Comparison of ENCODE assay signal across 10 cellular contexts in the genomic region with DNA sequence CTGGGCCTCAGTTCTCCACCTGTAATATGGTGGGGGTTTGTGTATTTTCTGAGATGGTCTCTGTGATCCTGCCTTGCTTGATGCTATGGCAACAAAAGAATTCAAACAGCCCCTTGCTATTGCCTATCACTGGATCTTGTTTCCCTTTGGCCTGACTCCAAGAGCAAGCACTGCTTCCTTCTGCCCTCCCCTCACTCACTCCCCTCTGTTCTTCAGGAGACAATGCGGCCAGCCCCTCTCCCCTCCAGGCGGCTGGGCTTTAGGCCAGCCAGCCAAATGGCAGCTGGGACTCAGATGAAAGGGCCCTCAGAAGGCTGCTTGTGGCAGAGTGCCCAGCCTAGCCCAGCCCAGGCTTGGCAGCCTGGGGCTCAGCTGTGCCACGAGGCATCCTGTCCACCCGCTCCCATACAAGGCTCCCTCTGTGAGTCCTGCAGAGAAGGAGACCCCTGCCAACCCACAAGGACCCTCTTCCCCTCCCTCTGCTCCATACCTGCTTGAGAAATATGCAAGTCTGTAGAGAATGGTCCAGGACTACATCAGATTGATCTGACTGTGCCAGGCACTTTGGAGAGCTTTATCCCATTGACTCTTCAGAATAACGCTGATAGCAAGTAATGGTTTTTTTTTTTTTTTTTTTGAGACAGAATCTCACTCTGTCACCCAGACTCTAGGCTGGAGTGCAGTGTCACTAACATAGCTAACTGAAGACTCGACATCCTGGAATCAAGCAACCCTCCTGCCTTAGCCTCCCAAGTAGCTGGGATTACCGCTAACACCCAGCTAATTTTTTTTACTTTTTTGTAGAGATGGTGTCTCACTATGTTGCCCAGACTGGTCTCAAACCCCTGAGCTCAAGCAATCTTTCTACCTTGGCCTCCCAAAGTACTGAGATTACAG. TPM values are rescaled to one million over a fixed set of nuclear protein-coding genes. Genes with fewer than 3 reads are reported as not detected.
DNase-seq lines count a peak whose midpoint lies in the region; ATAC-seq, FAIRE-seq and TF ChIP-seq lines count a peak whose summit lies in the region.
"Had no signal": no experiment of that assay in that cellular context is flagged by ENCODE, and none has a peak within 500 bp of the region (broad histone marks: within the 10 kb centered on the region; RNA-seq: fewer than 3 reads in every experiment).

No MANE protein-coding gene starts in this region.

- H2AFZ ChIP-seq in IMR-90 (replicated peaks; ENCODE audit: low read length, poor library complexity) = peak overlapping the region; percentile 67

- TF ChIP-seq CTCF in IMR-90 (conservative IDR thresholded peaks at IDR 0.05; ENCODE audit: low read depth, low read length) (no peak), Panc1 (IDR thresholded peaks at IDR 0.05) (no peak), lower leg skin (IDR thresholded peaks at IDR 0.05) (no peak)

- H3K4me3 ChIP-seq in IMR-90 (ENCODE audit: insufficient read depth, low read depth, low read length) = no peak overlapping the region
- H3K4me3 ChIP-seq in Panc1 (ENCODE audit: low read depth in 2 of 2, low read length in 2 of 2) = no peak overlapping the region
- no peak overlapping the region for H3K4me3 ChIP-seq in lower leg skin (ENCODE audit: low read depth, poor library complexity, severe bottlenecking)

- ATAC-seq in IMR-90 (ENCODE audit: low read depth) (peak; percentile 83), Panc1 (peak; percentile 69), HG02840 (IDR thresholded peaks at IDR 0.05; ENCODE audit: low FRiP score, unreplicated experiment) (no peak)

- no peak overlapping the region for H3K18ac ChIP-seq in IMR-90 (ENCODE audit: low read depth, low read length)

- H3K4me3 Mint-ChIP-seq in activated CD4-positive, alpha-beta memory T cell treated with anti-CD3 and anti-CD28 coated beads, Interleukin-2, amount 10 ng/mL, durations not matched to agents 7 days and 5 days = no peak overlapping the region

- 7% methylated on average over 2 of the region's 7 CpGs; no CpG with 5 or more reads in 1 of the 2 experiments for WGBS in IMR-90 (ENCODE audit: extremely low coverage in 2 of 2, insufficient read length in 1 of 2), 2 experiments
- 20 to 24% methylated on average over 7 of the region's 7 CpGs for WGBS in lower leg skin, 2 donors

- FAIRE-seq in frontal cortex (lab: Jason Lieb, UNC) = peak; percentile 40

- no peak overlapping the region for H4K91ac ChIP-seq in IMR-90 (ENCODE audit: insufficient read depth, low read depth, low read length)

- no peak overlapping the region for H3K14ac ChIP-seq in IMR-90 (replicated peaks; ENCODE audit: low read depth, low read length)

- no peaks in the 10 kb centered on the region; the same call in 1 of the 2 replicates for H3K9me1 ChIP-seq in IMR-90 (ENCODE audit: insufficient read depth, low read length)

- H2AK9ac ChIP-seq in IMR-90 (replicated peaks; ENCODE audit: low read depth, low read length, poor library complexity) = peak overlapping the region; percentile 53

- H3K27me3 ChIP-seq in IMR-90 (ENCODE audit: control insufficient read depth, insufficient read depth, low read length) (no peaks in the 10 kb centered on the region), Panc1 (ENCODE audit: control insufficient read depth, insufficient read depth, low read length) (no peaks in the 10 kb centered on the region)

- no TSS peak for BruUV-seq in IMR-90 (replicated peaks; lab: Mats Ljungman, UMichigan)
- BruUV-seq in Panc1 (replicated peaks; lab: Mats Ljungman, UMichigan) = no TSS peak

- H2BK120ac ChIP-seq in IMR-90 (ENCODE audit: low read depth, low read length) = no peak overlapping the region

- no peak overlapping the region for H3K23ac ChIP-seq in IMR-90 (ENCODE audit: low read depth, low read length)

- H3K27ac ChIP-seq in IMR-90 (ENCODE audit: insufficient read depth, low read length) (no peak overlapping the region), Panc1 (ENCODE audit: low read length) (no peak overlapping the region)
- H3K27ac ChIP-seq: HL-60 had no signal

- H4K20me1 ChIP-seq in IMR-90 (ENCODE audit: insufficient read depth, low read length) = no peaks in the 10 kb centered on the region

- POLR2A ChIA-PET in IMR-90 (lab: Charles Lee; ENCODE audit: unreplicated experiment) (interaction anchor here (1.0 kb wide), 1 partner anchor 9 kb away, joined by 3 read pairs; no protein-coding TSS in a partner anchor), Panc1 (lab: Charles Lee) (interaction anchor here (0.6 kb wide), 1 partner anchor 107 kb away, joined by 8 read pairs; no protein-coding TSS in a partner anchor)
- POLR2A ChIA-PET in activated CD4-positive, alpha-beta memory T cell treated with anti-CD3 and anti-CD28 coated beads, Interleukin-2, amount 10 ng/mL, durations not matched to agents 7 days and 5 days (lab: Charles Lee) = no interaction called here

- no peaks in the 10 kb centered on the region for H3K79me1 ChIP-seq in IMR-90 (ENCODE audit: low read depth in 1 of 2, low read length in 2 of 2)

- CTCF ChIA-PET in IMR-90 (lab: Yijun Ruan, JAX) (interaction anchor here (0.6 kb wide), 1 partner anchor 58 kb away, joined by 3 read pairs; no protein-coding TSS in a partner anchor), Panc1 (lab: Charles Lee) (interaction anchor here (0.6 to 0.8 kb wide), 4 partner anchors 10 to 534 kb away, joined by 3 to 5 read pairs (median 4); no protein-coding TSS in a partner anchor)
- CTCF ChIA-PET in activated CD4-positive, alpha-beta memory T cell treated with anti-CD3 and anti-CD28 coated beads, Interleukin-2, amount 10 ng/mL, durations not matched to agents 7 days and 5 days (lab: Charles Lee) = interaction anchor here (0.9 to 1.3 kb wide), 2 partner anchors 13 to 15 kb away, joined by 3 to 5 read pairs; no protein-coding TSS in a partner anchor

- peak overlapping the region in 1 of 2 experiments; percentile 43; a peak in 1 of 4 replicates for H4K8ac ChIP-seq in IMR-90 (ENCODE audit: low read depth in 2 of 2, low read length in 2 of 2)

- H3K9me3 ChIP-seq in IMR-90 (ENCODE audit: control insufficient read depth, insufficient read depth, low read length) = no peaks in the 10 kb centered on the region
- no peaks in the 10 kb centered on the region for H3K9me3 ChIP-seq in Panc1 (ENCODE audit: control insufficient read depth, insufficient read depth, low read depth, low read length)

- H3K27me3 Mint-ChIP-seq in activated CD4-positive, alpha-beta memory T cell treated with anti-CD3 and anti-CD28 coated beads, Interleukin-2, amount 10 ng/mL, durations not matched to agents 7 days and 5 days = no peaks in the 10 kb centered on the region

- H3K36me3 ChIP-seq in IMR-90 (ENCODE audit: control insufficient read depth, insufficient read depth, low read length) (no peaks in the 10 kb centered on the region), Panc1 (ENCODE audit: control insufficient read depth, insufficient read depth, low read length) (no peaks in the 10 kb centered on the region)

- no peak overlapping the region for H2BK5ac ChIP-seq in IMR-90 (ENCODE audit: low read depth, low read length, poor library complexity, severe bottlenecking)

- H2BK20ac ChIP-seq in IMR-90 (ENCODE audit: low read depth, low read length) = no peak overlapping the region

- in situ Hi-C loops in IMR-90 (cut with MboI; ENCODE audit: low sequenced_read_pairs) = no loop called here
- in situ Hi-C loops in Panc1 (cut with HindIII; ENCODE audit: low pct_unique_long_range_greater_than_20kb, low sequenced_read_pairs) = no loop called here

- H3K4me1 Mint-ChIP-seq in activated CD4-positive, alpha-beta memory T cell treated with anti-CD3 and anti-CD28 coated beads, Interleukin-2, amount 10 ng/mL, durations not matched to agents 7 days and 5 days = no peaks in the 10 kb centered on the region

- no peak for TF ChIP-seq RAD21 in IMR-90 (IDR thresholded peaks at IDR 0.05; ENCODE audit: low read length)

- peak; percentile 50 for DNase-seq in IMR-90
- DNase-seq in Panc1 (ENCODE audit: low read depth, low spot score) = no peak
- peak; percentile 73 to 78 for DNase-seq in frontal cortex (ENCODE audit: low spot score in 2 of 2)
- peak; percentile 96 for DNase-seq in pulmonary artery endothelial cell (ENCODE audit: low read depth, low spot score)
- no peak for DNase-seq in stimulated activated CD4-positive, alpha-beta T cell treated with anti-CD3 and anti-CD28 coated beads, Interleukin-15, amount 100 ng/mL, for 24 hours
- DNase-seq in lower leg skin (ENCODE audit: low spot score in 2 of 2) = no peak
- no peak for DNase-seq in activated CD4-positive, alpha-beta memory T cell treated with anti-CD3 and anti-CD28 coated beads, Interleukin-2, amount 10 ng/mL, durations not matched to agents 7 days and 5 days

- no peaks in the 10 kb centered on the region for H3K36me3 Mint-ChIP-seq in activated CD4-positive, alpha-beta memory T cell treated with anti-CD3 and anti-CD28 coated beads, Interleukin-2, amount 10 ng/mL, durations not matched to agents 7 days and 5 days (ENCODE audit: low read depth)

- H3K9me3 Mint-ChIP-seq in activated CD4-positive, alpha-beta memory T cell treated with anti-CD3 and anti-CD28 coated beads, Interleukin-2, amount 10 ng/mL, durations not matched to agents 7 days and 5 days = no peaks in the 10 kb centered on the region

- no peak overlapping the region for H3K27ac Mint-ChIP-seq in activated CD4-positive, alpha-beta memory T cell treated with anti-CD3 and anti-CD28 coated beads, Interleukin-2, amount 10 ng/mL, durations not matched to agents 7 days and 5 days

- H3K4ac ChIP-seq in IMR-90 (ENCODE audit: low read depth, low read length) = peak overlapping the region; percentile 22; the same call in 1 of the 2 replicates

- H3K9ac ChIP-seq in IMR-90 (ENCODE audit: low read depth, low read length) = no peak overlapping the region

- H4K5ac ChIP-seq in IMR-90 (ENCODE audit: low read depth, low read length) = no peak overlapping the region

- H3K4me1 ChIP-seq in IMR-90 (ENCODE audit: control insufficient read depth, insufficient read depth, low read length) (peaks cover 3% of the 10 kb centered on the region; the same call in 1 of the 2 replicates), Panc1 (ENCODE audit: control insufficient read depth, insufficient read depth, low read length) (peaks cover 10% of the 10 kb centered on the region; the same call in 1 of the 2 replicates)

- H3K4me2 ChIP-seq in IMR-90 (ENCODE audit: low read depth, low read length) = no peak overlapping the region

- TF ChIP-seq POLR2A in IMR-90 (IDR thresholded peaks at IDR 0.05; ENCODE audit: low read depth, low read length) = no peak
- no peak for TF ChIP-seq POLR2A in lower leg skin (IDR thresholded peaks at IDR 0.05)

- no peak overlapping the region for H3K56ac ChIP-seq in IMR-90 (ENCODE audit: extremely low read depth, insufficient read depth, low read length)

- H2BK15ac ChIP-seq in IMR-90 (ENCODE audit: low read depth, low read length) = no peak overlapping the region

- H2AK5ac ChIP-seq in IMR-90 (ENCODE audit: low read depth, low read length) = peak overlapping the region; percentile 30; the same call in 1 of the 2 replicates

- dilution Hi-C loops in IMR-90 (cut with HindIII; ENCODE audit: low sequenced_read_pairs, unreplicated experiment) = no loop called here

- intact Hi-C loops in IMR-90 (cut with micrococcal nuclease) (no loop called here), Panc1 (cut with micrococcal nuclease; ENCODE audit: unreplicated experiment) (no loop called here), lower leg skin (cut with DNase I; ENCODE audit: low total_unique reads) (no loop called here)

RNA-seq across cellular contexts. Expression of a gene that starts 7.6 kb away (rescaled TPM):
- total RNA-seq in IMR-90 (2012; rRNA removed) = 0.83 and 0.90 TPM in 2 replicates
- 0.97 and 1.3 TPM in 2 replicates for polyA plus RNA-seq in IMR-90 (2012; rRNA removed)
- 0.63 and 0.81 TPM in 2 replicates for polyA plus RNA-seq in IMR-90 (2012; cell fraction: cytosol; rRNA removed)
- 0.12 and 0.50 TPM in 2 replicates for polyA plus RNA-seq in IMR-90 (2012; cell fraction: nucleus; rRNA removed; ENCODE audit: low replicate concordance)
- 19.3 TPM for total RNA-seq in Panc1 (2021; ENCODE audit: unreplicated experiment)
- polyA plus RNA-seq in Panc1 (2012; ENCODE audit: insufficient read length) = 21.7 TPM
- 0.82 TPM for total RNA-seq in frontal cortex
- total RNA-seq in pulmonary artery endothelial cell = 0.20 and 2.0 TPM in 2 replicates
- 1 to 10 TPM in 3 of 4 donors, under 1 TPM in 1; 0.19 to 5.3 (median 3.3) TPM for total RNA-seq in lower leg skin
- total RNA-seq in activated CD4-positive, alpha-beta memory T cell treated with anti-CD3 and anti-CD28 coated beads, Interleukin-2, amount 10 ng/mL, durations not matched to agents 7 days and 5 days = under 1 TPM; 0.15 to 0.45 TPM

RNA-seq across cellular contexts. Expression of a gene that starts 33.0 kb away (rescaled TPM):
- total RNA-seq in IMR-90 (2012; rRNA removed) (not detected in 2 replicates), Panc1 (2021; ENCODE audit: unreplicated experiment) (not detected), frontal cortex (not detected), pulmonary artery endothelial cell (not detected in 2 replicates), lower leg skin (100 to 1,000 TPM in 1 of 4 donors, 10 to 100 TPM in 2, under 1 TPM in 1; 0.30 to 115 (median 39.2) TPM)
- polyA plus RNA-seq in IMR-90 (2012; rRNA removed) = not detected in 2 replicates
- polyA plus RNA-seq in IMR-90 (2012; cell fraction: cytosol; rRNA removed) = 0.08 TPM in 1 of 2 replicates, not detected in the other
- 0.07 and 0.13 TPM in 2 replicates for polyA plus RNA-seq in IMR-90 (2012; cell fraction: nucleus; rRNA removed; ENCODE audit: low replicate concordance)
- not detected for polyA plus RNA-seq in Panc1 (2012; ENCODE audit: insufficient read length)
- not detected for total RNA-seq in activated CD4-positive, alpha-beta memory T cell treated with anti-CD3 and anti-CD28 coated beads, Interleukin-2, amount 10 ng/mL, durations not matched to agents 7 days and 5 days
- total RNA-seq: epithelial cell of proximal tubule had no signal

RNA-seq across cellular contexts. Expression of a gene that starts 36.2 kb away (rescaled TPM):
- total RNA-seq in IMR-90 (2012; rRNA removed) (44.4 and 52.5 TPM in 2 replicates), Panc1 (2021; ENCODE audit: unreplicated experiment) (48.2 TPM), frontal cortex (46.9 TPM), pulmonary artery endothelial cell (30.5 and 37.5 TPM in 2 replicates), lower leg skin (10 to 100 TPM; 14.7 to 24.8 (median 18.3) TPM)
- polyA plus RNA-seq in IMR-90 (2012; rRNA removed) = 23.4 and 24.0 TPM in 2 replicates
- 11.1 and 11.6 TPM in 2 replicates for polyA plus RNA-seq in IMR-90 (2012; cell fraction: cytosol; rRNA removed)
- 45.5 and 82.3 TPM in 2 replicates for polyA plus RNA-seq in IMR-90 (2012; cell fraction: nucleus; rRNA removed; ENCODE audit: low replicate concordance)
- 25.5 TPM for polyA plus RNA-seq in Panc1 (2012; ENCODE audit: insufficient read length)
- 10 to 100 TPM; 51.2 to 52.0 TPM for total RNA-seq in activated CD4-positive, alpha-beta memory T cell treated with anti-CD3 and anti-CD28 coated beads, Interleukin-2, amount 10 ng/mL, durations not matched to agents 7 days and 5 days

RNA-seq across cellular contexts. Expression of a gene that starts 49.0 kb away (rescaled TPM):
- total RNA-seq in IMR-90 (2012; rRNA removed) = 143 and 146 TPM in 2 replicates
- 327 and 340 TPM in 2 replicates for polyA plus RNA-seq in IMR-90 (2012; rRNA removed)
- polyA plus RNA-seq in IMR-90 (2012; cell fraction: cytosol; rRNA removed) = 318 and 528 TPM in 2 replicates
- polyA plus RNA-seq in IMR-90 (2012; cell fraction: nucleus; rRNA removed; ENCODE audit: low replicate concordance) = 62.6 and 69.0 TPM in 2 replicates
- total RNA-seq in Panc1 (2021; ENCODE audit: unreplicated experiment) = 308 TPM
- 226 TPM for polyA plus RNA-seq in Panc1 (2012; ENCODE audit: insufficient read length)
- 88.9 TPM for total RNA-seq in frontal cortex
- total RNA-seq in pulmonary artery endothelial cell = 82.9 and 94.0 TPM in 2 replicates
- total RNA-seq in lower leg skin = 100 to 1,000 TPM in 1 of 4 donors, 10 to 100 TPM in 3; 61.5 to 106 (median 87.4) TPM
- 100 to 1,000 TPM; 204 to 210 TPM for total RNA-seq in activated CD4-positive, alpha-beta memory T cell treated with anti-CD3 and anti-CD28 coated beads, Interleukin-2, amount 10 ng/mL, durations not matched to agents 7 days and 5 days

Comparison
In these comparisons a context has a peak if more than half of its experiments do, and no peak if none do; other contexts are left out.
1. DNase-seq: peak in IMR-90 (single experiment), frontal cortex (2 of 2) and pulmonary artery endothelial cell (single experiment); none in Panc1 (single experiment), stimulated activated CD4-positive, alpha-beta T cell treated with anti-CD3 and anti-CD28 coated beads, Interleukin-15, amount 100 ng/mL, for 24 hours (single experiment), lower leg skin (0 of 2) and activated CD4-positive, alpha-beta memory T cell treated with anti-CD3 and anti-CD28 coated beads, Interleukin-2, amount 10 ng/mL, durations not matched to agents 7 days and 5 days (single experiment).